41 cellular contexts compared by ENCODE assay signal in the genomic region with DNA sequence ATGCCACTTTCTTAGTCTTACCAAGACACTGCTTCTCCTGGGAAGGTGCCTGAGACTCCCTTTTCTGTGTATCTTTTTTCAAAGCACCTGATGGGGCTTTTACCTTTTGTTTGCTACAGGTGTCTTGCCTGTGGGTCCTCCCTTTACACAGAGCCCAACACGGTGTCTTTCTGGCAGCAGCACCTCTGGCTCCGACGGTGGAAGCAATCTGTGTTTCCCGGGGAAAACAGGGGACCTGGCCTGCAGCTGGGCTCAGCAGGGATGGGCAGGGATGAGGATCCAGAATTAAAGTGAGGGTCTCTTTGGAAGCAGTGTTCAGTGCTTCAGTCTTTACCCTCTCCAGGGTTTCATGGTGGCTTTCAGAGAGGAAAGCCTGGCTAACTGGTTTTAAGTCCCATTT. TPM values are rescaled to one million over a fixed set of nuclear protein-coding genes. Genes with fewer than 3 reads are reported as not detected.
"Had no signal": no experiment of that assay in that cellular context is flagged by ENCODE, and none has a peak within 500 bp of the region (broad histone marks: within the 10 kb centered on the region; RNA-seq: fewer than 3 reads in every experiment).

No MANE protein-coding gene starts in this region.

- H3K27me3 ChIP-seq: MG63 had no signal

- H3K4me3 ChIP-seq: MG63 had no signal

- H3K27ac ChIP-seq: KMS-11 had no signal

- H3K9ac ChIP-seq: KMS-11 had no signal

- H3K36me3 ChIP-seq: MG63 had no signal

- DNase-seq: Karpas-422, Kasumi-1, MG63, MM.1S, MV-4-11, NCI-H1048, NCI-H1092, NCI-H1092 treated with DMSO at 0.1 percent for 48 hours, NCI-H1105, NCI-H1105 treated with DMSO at 0.1 percent for 48 hours, NCI-H1417, NCI-H1417 treated with DMSO at 0.1 percent for 48 hours, NCI-H1436, NCI-H1436 treated with DMSO at 0.1 percent for 48 hours, NCI-H146, NCI-H1694, NCI-H1694 treated with DMSO at 0.1 percent for 48 hours, NCI-H187, NCI-H187 treated with DMSO at 0.1 percent for 48 hours, NCI-H1930, NCI-H2029, NCI-H2029 treated with DMSO at 0.1 percent for 48 hours, NCI-H2081, NCI-H2081 treated with DMSO at 0.1 percent for 48 hours, NCI-H2107, NCI-H2171, NCI-H2171 treated with DMSO at 0.1 percent for 48 hours, NCI-H2227 treated with DMSO at 0.1 percent for 48 hours, NCI-H226, NCI-H345, NCI-H446, NCI-H446 treated with DMSO at 0.1 percent for 48 hours, NCI-H510A, NCI-H510A treated with DMSO at 0.1 percent for 48 hours, NCI-H524, NCI-H524 treated with DMSO at 0.1 percent for 48 hours had no signal

- H3K4me2 ChIP-seq: KMS-11 had no signal

- H3K9me3 ChIP-seq: MG63 had no signal

RNA-seq across cellular contexts. Expression of gene POU4F2, which starts 11.3 kb away (rescaled TPM):
- total RNA-seq: LHCN-M2, M059J, MCF 10A, NCI-H460 had no signal
